ENCODE assay signal across 11 cellular contexts in the genomic region with DNA sequence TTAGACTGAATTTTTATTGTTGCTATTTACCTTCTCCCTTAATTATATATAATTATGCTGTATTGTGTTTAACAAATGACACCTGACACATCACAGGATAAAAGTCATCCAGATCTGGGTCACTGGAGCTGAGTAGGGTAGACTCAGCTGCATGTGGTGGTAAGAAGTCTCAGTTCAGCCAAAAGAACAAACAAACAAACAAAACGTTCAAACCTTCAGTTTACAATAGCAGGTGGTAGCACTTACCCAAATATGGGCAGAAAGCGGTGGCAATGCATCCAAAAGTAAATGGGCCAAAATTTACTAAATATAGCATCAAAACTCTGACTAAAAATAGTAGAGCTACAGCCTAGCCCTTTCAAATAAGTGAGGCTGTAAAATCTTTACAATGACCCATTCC. TPM values are rescaled to one million over a fixed set of nuclear protein-coding genes. Genes with fewer than 3 reads are reported as not detected.
A peak's percentile ranks its signal among the peaks of the same experiment; 100 is the strongest.
DNase-seq lines count a peak whose midpoint lies in the region; ATAC-seq lines count a peak whose summit lies in the region.
"Had no signal": no experiment of that assay in that cellular context is flagged by ENCODE, and none has a peak within 500 bp of the region (broad histone marks: within the 10 kb centered on the region; RNA-seq: fewer than 3 reads in every experiment).

No MANE protein-coding gene starts in this region.

- peak; percentile 17 for ATAC-seq in GM18873 (IDR thresholded peaks at IDR 0.05; ENCODE audit: low FRiP score, unreplicated experiment)
- peak; percentile 35 for ATAC-seq in GM21576 (IDR thresholded peaks at IDR 0.05; ENCODE audit: unreplicated experiment)
- ATAC-seq in HG03095 (IDR thresholded peaks at IDR 0.05; ENCODE audit: unreplicated experiment): peak; percentile 13

- peak; percentile 22 for DNase-seq in NCI-H2081 treated with DMSO at 0.1 percent for 48 hours (lab: John Stamatoyannopoulos, UW)
- DNase-seq in activated effector memory CD4-positive, alpha-beta T cell treated with anti-CD3 and anti-CD28 coated beads, Interleukin-2, amount 50 U/mL, for 16 hours: no peak
- DNase-seq in NCI-H1092 (lab: John Stamatoyannopoulos, UW): no peak
- no peak for DNase-seq in G401 (ENCODE audit: low spot score)
- no peak for DNase-seq in SKM-1 (lab: John Stamatoyannopoulos, UW; ENCODE audit: unreplicated experiment)
- DNase-seq: C1 segment of cervical spinal cord; NCI-H1930; stimulated activated CD4-positive, alpha-beta T cell treated with anti-CD3 and anti-CD28 coated beads, Interleukin-4, amount 100 ng/mL, for 1 hour had no signal

- in situ Hi-C loops in G401 (cut with HindIII; ENCODE audit: low sequenced_read_pairs): no loop called here

RNA-seq across cellular contexts. Expression of a gene that starts 42.2 kb away (rescaled TPM):
- total RNA-seq in G401 (2014; rRNA removed; shearing (Covaris generic)): 92.9 and 98.6 TPM in 2 replicates
